ENCODE assay signal across 9 cellular contexts in genomic region chr10:35642793-35643114, GRCh38. TPM values are rescaled to one million over a fixed set of nuclear protein-coding genes. Genes with fewer than 3 reads are reported as not detected.
DNase-seq lines count a peak whose midpoint lies in the region; ATAC-seq, FAIRE-seq and TF ChIP-seq lines count a peak whose summit lies in the region.
"Had no signal": no experiment of that assay in that cellular context is flagged by ENCODE, and none has a peak within 500 bp of the region (broad histone marks: within the 10 kb centered on the region; RNA-seq: fewer than 3 reads in every experiment).

No MANE protein-coding gene starts in this region.

- H3K9ac ChIP-seq in HUES48 (ENCODE audit: low read depth, low read length) (peak overlapping the region; percentile 19), keratinocyte (ENCODE audit: control insufficient read depth, extremely low read depth, insufficient read depth, low read length) (peak overlapping the region; percentile 62)

- peak overlapping the region; percentile 93 for H3K4me3 Mint-ChIP-seq in stimulated activated memory B cell treated with anti-CD40 and anti-IgM and Interleukin-4, amounts not matched to agents 10 μg/mL and 1 μg/mL and 100 μg/mL, for 72 hours

- H2AFZ ChIP-seq in keratinocyte (ENCODE audit: control insufficient read depth, low read length): peak overlapping the region; percentile 99

- H3K27ac Mint-ChIP-seq in stimulated activated memory B cell treated with anti-CD40 and anti-IgM and Interleukin-4, amounts not matched to agents 10 μg/mL and 1 μg/mL and 100 μg/mL, for 72 hours: no peak overlapping the region

- peaks cover 3% of the 10 kb centered on the region for H3K79me2 ChIP-seq in keratinocyte (ENCODE audit: control insufficient read depth, insufficient read depth, low read length)

- H3K4me1 ChIP-seq in HUES48 (ENCODE audit: control insufficient read depth, insufficient read depth, low read length) (peaks cover 20% of the 10 kb centered on the region), adrenal gland (replicated peaks in 1 of 2) (peaks cover 17 to 21% of the 10 kb centered on the region in 2 donors), keratinocyte (ENCODE audit: control insufficient read depth, extremely low read depth, insufficient read depth, low read length) (peaks cover 16% of the 10 kb centered on the region)

- WGBS in adrenal gland, 4 donors: 0 to 2% (median 0%) methylated on average over 17 of the region's 17 CpGs

- dilution Hi-C loops in keratinocyte (cut with MboI; ENCODE audit: extremely low pct_ligation_motif_present, low sequenced_read_pairs): loop anchor here (25.0 kb wide), 1 partner anchor 1145 kb away; no protein-coding TSS in a partner anchor

- H3K4me1 Mint-ChIP-seq in stimulated activated memory B cell treated with anti-CD40 and anti-IgM and Interleukin-4, amounts not matched to agents 10 μg/mL and 1 μg/mL and 100 μg/mL, for 72 hours: peaks cover 30% of the 10 kb centered on the region

- DNase-seq in adrenal gland: no peak
- DNase-seq in keratinocyte (ENCODE audit: low read depth, low spot score): no peak
- no peak for DNase-seq in posterior vena cava (ENCODE audit: low spot score)
- DNase-seq in NCI-H526 treated with DMSO at 0.1 percent for 48 hours (lab: John Stamatoyannopoulos, UW): no peak
- no peak for DNase-seq in superior temporal gyrus (ENCODE audit: extremely low spot score)

- no peak for FAIRE-seq in keratinocyte (lab: Jason Lieb, UNC)

- H3K36me3 Mint-ChIP-seq in stimulated activated memory B cell treated with anti-CD40 and anti-IgM and Interleukin-4, amounts not matched to agents 10 μg/mL and 1 μg/mL and 100 μg/mL, for 72 hours: no peaks in the 10 kb centered on the region

- peak overlapping the region; percentile 94 for H3K4me2 ChIP-seq in keratinocyte (ENCODE audit: control insufficient read depth, extremely low read depth, insufficient read depth, low read depth, low read length)

- H4K20me1 ChIP-seq in keratinocyte (ENCODE audit: control insufficient read depth, extremely low read depth, insufficient read depth, low read length): no peaks in the 10 kb centered on the region

- H3K9me3 ChIP-seq in HUES48 (ENCODE audit: control insufficient read depth, insufficient read depth, low read length) (no peaks in the 10 kb centered on the region), adrenal gland (replicated peaks in 1 of 3) (no peaks in the 10 kb centered on the region), keratinocyte (ENCODE audit: control insufficient read depth, low read depth, low read length) (no peaks in the 10 kb centered on the region)

- TF ChIP-seq POLR2A in adrenal gland (IDR thresholded peaks at IDR 0.05): no peak

- H3K4me3 ChIP-seq in HUES48 (ENCODE audit: low read depth, low read length) (peak overlapping the region; percentile 81), adrenal gland (peak overlapping the region in 3 of 4 donors; percentile 11 to 71 (median 35)), keratinocyte (ENCODE audit: control insufficient read depth in 2 of 3, extremely low read depth in 1 of 3, insufficient read depth in 2 of 3, low read depth in 1 of 3, low read length in 3 of 3) (peak overlapping the region; percentile 65 to 81 (median 78))

- no peaks in the 10 kb centered on the region for H3K9me1 ChIP-seq in keratinocyte (ENCODE audit: control insufficient read depth, extremely low read depth, insufficient read depth, low read length)

- no peaks in the 10 kb centered on the region for H3K36me3 ChIP-seq in HUES48 (ENCODE audit: control insufficient read depth, insufficient read depth, low read length)
- H3K36me3 ChIP-seq in adrenal gland (replicated peaks in 1 of 2): no peaks in the 10 kb centered on the region
- no peaks in the 10 kb centered on the region for H3K36me3 ChIP-seq in keratinocyte (ENCODE audit: control insufficient read depth in 2 of 2, extremely low read depth in 1 of 2, insufficient read depth in 2 of 2, low read length in 2 of 2)

- H3K27me3 ChIP-seq in HUES48 (ENCODE audit: control insufficient read depth, insufficient read depth, low read length) (peaks cover 28% of the 10 kb centered on the region), adrenal gland (no peaks in the 10 kb centered on the region), keratinocyte (ENCODE audit: control insufficient read depth, extremely low read depth, insufficient read depth, low read length) (peaks cover 5% of the 10 kb centered on the region)

- no peaks in the 10 kb centered on the region for H3K9me3 Mint-ChIP-seq in stimulated activated memory B cell treated with anti-CD40 and anti-IgM and Interleukin-4, amounts not matched to agents 10 μg/mL and 1 μg/mL and 100 μg/mL, for 72 hours

- peaks cover 25% of the 10 kb centered on the region for H3K27me3 Mint-ChIP-seq in stimulated activated memory B cell treated with anti-CD40 and anti-IgM and Interleukin-4, amounts not matched to agents 10 μg/mL and 1 μg/mL and 100 μg/mL, for 72 hours

- H3K27ac ChIP-seq in HUES48 (ENCODE audit: low read depth, low read length): peak overlapping the region; percentile 72
- H3K27ac ChIP-seq in adrenal gland: peak overlapping the region in 2 of 5 donors; percentile 30 to 34
- no peak overlapping the region for H3K27ac ChIP-seq in keratinocyte (ENCODE audit: control insufficient read depth, insufficient read depth, low read length)

- intact Hi-C loops in adrenal gland (cut with DNase I) (loop anchor here in 1 of 2 donors (5.0 kb wide), 1 partner anchor 1135 kb away; no protein-coding TSS in a partner anchor), posterior vena cava (cut with DNase I) (no loop called here)

- no peak for ATAC-seq in stimulated activated memory B cell treated with anti-CD40 and anti-IgM and Interleukin-4, amounts not matched to agents 10 μg/mL and 1 μg/mL and 100 μg/mL, for 72 hours
- no peak for ATAC-seq in GM21529 (IDR thresholded peaks at IDR 0.05; ENCODE audit: unreplicated experiment)

- TF ChIP-seq CTCF in adrenal gland (IDR thresholded peaks at IDR 0.05) (no peak), keratinocyte (optimal IDR thresholded peaks at IDR 0.05 in 1 of 3, IDR thresholded peaks at IDR 0.05 in 1 of 3, conservative IDR thresholded peaks at IDR 0.05 in 1 of 3; ENCODE audit: extremely low read depth in 1 of 3, insufficient read depth in 2 of 3, low read length in 3 of 3) (no peak)

RNA-seq across cellular contexts. Expression of gene FZD8, which starts 0.7 kb away (rescaled TPM):
- total RNA-seq in adrenal gland (1 to 10 TPM; 2.8 to 5.9 (median 4.2) TPM), posterior vena cava (10 to 100 TPM in 1 of 2 donors, 1 to 10 TPM in 1; 9.5 to 16.1 TPM)
- polyA plus RNA-seq in adrenal gland (1 to 10 TPM in 2 of 3 donors, under 1 TPM in 1; 0.97 to 2.3 (median 1.0) TPM), keratinocyte (1.5 to 2.1 TPM (median 2.0 TPM) in 3 replicates)
- polyA plus RNA-seq in keratinocyte (2011; ENCODE audit: low read depth): 0.09 TPM
- 0.68 and 0.78 TPM in 2 replicates for polyA plus RNA-seq in keratinocyte (2011; cell fraction: cytosol; rRNA removed)
- 4.0 and 5.5 TPM in 2 replicates for polyA plus RNA-seq in keratinocyte (2011; cell fraction: nucleus; rRNA removed)
- polyA plus RNA-seq in keratinocyte (2012; ENCODE audit: low replicate concordance): 1.8 and 4.9 TPM in 2 replicates
- polyA minus RNA-seq in keratinocyte: 2.1 to 4.0 TPM (median 2.3 TPM) in 3 replicates
- polyA minus RNA-seq in keratinocyte (2011; cell fraction: cytosol; rRNA and poly(A)+ RNA removed): 5.6 TPM
- polyA minus RNA-seq in keratinocyte (2011; cell fraction: nucleus; rRNA and poly(A)+ RNA removed): 8.4 and 9.7 TPM in 2 replicates

RNA-seq across cellular contexts. Expression of gene GJD4, which starts 37.6 kb away (rescaled TPM):
- not detected for total RNA-seq in adrenal gland
- not detected for polyA plus RNA-seq in adrenal gland
- not detected in 3 replicates for polyA plus RNA-seq in keratinocyte
- polyA plus RNA-seq in keratinocyte (2011; ENCODE audit: low read depth): not detected
- polyA plus RNA-seq in keratinocyte (2011; cell fraction: cytosol; rRNA removed): not detected in 2 replicates
- not detected in 2 replicates for polyA plus RNA-seq in keratinocyte (2011; cell fraction: nucleus; rRNA removed)
- not detected in 2 replicates for polyA plus RNA-seq in keratinocyte (2012; ENCODE audit: low replicate concordance)
- not detected in 3 replicates for polyA minus RNA-seq in keratinocyte
- not detected for polyA minus RNA-seq in keratinocyte (2011; cell fraction: cytosol; rRNA and poly(A)+ RNA removed)
- not detected in 2 replicates for polyA minus RNA-seq in keratinocyte (2011; cell fraction: nucleus; rRNA and poly(A)+ RNA removed)
- total RNA-seq in posterior vena cava: not detected
- total RNA-seq: T-helper 1 cell treated with Interleukin-12 subunit alpha and Interleukin-12 subunit beta and Interleukin-4 antibody, amounts not matched to agents 30 ng/mL and 1 ng/mL, for 36 hours had no signal
